ENCODE assay signal across 19 cellular contexts in genomic region chr11:129767827-129768226, GRCh38. TPM values are rescaled to one million over a fixed set of nuclear protein-coding genes. Genes with fewer than 3 reads are reported as not detected.
"Had no signal": no experiment of that assay in that cellular context is flagged by ENCODE, and none has a peak within 500 bp of the region (broad histone marks: within the 10 kb centered on the region; RNA-seq: fewer than 3 reads in every experiment).

No MANE protein-coding gene starts in this region.

- H3K27me3 ChIP-seq: ascending aorta, cardiac muscle cell, SJCRH30 had no signal

- H3K9me3 ChIP-seq: ascending aorta, SJCRH30 had no signal

- H3K4me1 ChIP-seq: ascending aorta, SJCRH30 had no signal

- H3K4me2 ChIP-seq: KMS-11 had no signal

- H3K27ac ChIP-seq: ascending aorta, cardiac muscle cell, KMS-11, SJCRH30, SK-N-MC had no signal

- DNase-seq: activated B cell treated with CpG ODN at 0.5 μM for 24 hours; activated CD4-positive, alpha-beta T cell treated with anti-CD3 and anti-CD28 coated beads for 1 hour; activated CD8-positive, alpha-beta memory T cell treated with anti-CD3 and anti-CD28 coated beads for 24 hours; activated CD8-positive, alpha-beta memory T cell treated with anti-CD3 and anti-CD28 coated beads, Interleukin-2, amount 10 ng/mL, durations not matched to agents 7 days and 5 days; activated CD8-positive, alpha-beta memory T cell treated with anti-CD3 and anti-CD28 coated beads, Interleukin-2, amount 50 U/mL, for 48 hours; activated effector memory CD4-positive, alpha-beta T cell treated with Interleukin-2 at 50 U/mL for 16 hours; amygdala; NCI-H1105; NCI-H1417 treated with DMSO at 0.1 percent for 48 hours; NCI-H187 treated with DMSO at 0.1 percent for 48 hours; NCI-H2227 treated with DMSO at 0.1 percent for 48 hours; NCI-H774 had no signal

- H3K36me3 ChIP-seq: ascending aorta, cardiac muscle cell, SJCRH30 had no signal

- H3K9ac ChIP-seq: KMS-11 had no signal

- H3K4me3 ChIP-seq: ascending aorta, cardiac muscle cell, SJCRH30, SK-N-MC had no signal

RNA-seq across cellular contexts. Expression of gene TMEM45B, which starts 47.8 kb away (rescaled TPM):
- total RNA-seq: activated B cell treated with CpG ODN at 0.5 μM for 24 hours, ascending aorta, LHCN-M2, RPMI7951, SJCRH30 had no signal
